23 cellular contexts compared by ENCODE assay signal in the genomic region with DNA sequence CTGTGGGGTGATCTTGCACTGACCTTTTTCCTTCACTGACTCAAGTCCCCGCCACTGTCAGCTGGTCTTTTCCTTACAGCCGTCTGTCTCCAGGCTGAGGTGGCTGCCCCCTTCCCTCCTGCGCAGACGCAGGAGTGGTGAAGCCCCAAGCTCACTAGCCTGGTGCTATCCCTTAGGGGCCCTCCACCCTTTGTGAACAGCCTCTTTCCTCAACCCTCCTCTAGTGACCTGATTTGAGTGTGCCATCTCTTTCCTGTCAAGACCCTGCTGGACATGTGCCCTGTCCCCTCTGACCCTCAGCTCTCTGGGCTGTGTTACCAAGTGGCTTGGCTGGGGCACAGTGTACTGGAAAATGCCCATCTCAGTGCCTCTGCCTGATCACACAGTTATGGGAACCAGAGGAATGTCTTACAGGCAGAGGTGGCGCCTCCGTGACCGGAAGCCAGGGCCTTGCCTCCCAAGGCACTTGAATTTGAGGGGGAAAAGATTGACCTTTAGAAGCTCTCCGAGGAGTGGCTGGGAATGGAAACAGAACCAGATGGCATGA. TPM values are rescaled to one million over a fixed set of nuclear protein-coding genes. Genes with fewer than 3 reads are reported as not detected.
A peak's percentile ranks its signal among the peaks of the same experiment; 100 is the strongest.
DNase-seq lines count a peak whose midpoint lies in the region; ATAC-seq, FAIRE-seq and TF ChIP-seq lines count a peak whose summit lies in the region.
"Had no signal": no experiment of that assay in that cellular context is flagged by ENCODE, and none has a peak within 500 bp of the region (broad histone marks: within the 10 kb centered on the region; RNA-seq: fewer than 3 reads in every experiment).

No MANE protein-coding gene starts in this region.

- DNase-seq in heart right ventricle = no peak
- no peak for DNase-seq in left cardiac atrium
- peak; percentile 25 for DNase-seq in osteoblast (ENCODE audit: insufficient read length, low spot score, missing footprints)
- DNase-seq in upper lobe of left lung = peak in 1 of 2 donors; percentile 66
- no peak for DNase-seq in frontal cortex (ENCODE audit: low spot score in 2 of 2)
- DNase-seq in activated CD4-positive, alpha-beta T cell treated with anti-CD3 and anti-CD28 coated beads for 48 hours = no peak
- DNase-seq: activated CD8-positive, alpha-beta T cell treated with anti-CD3 and anti-CD28 coated beads, Interleukin-2, amount 10 ng/mL, durations not matched to agents 7 days and 5 days; DMS79 treated with DMSO at 0.1 percent for 48 hours; immature natural killer cell; Kasumi-1; NCI-H1930; NCI-H82; SHP77 treated with DMSO at 0.1 percent for 48 hours had no signal

- no peak overlapping the region for H2AFZ ChIP-seq in osteoblast (ENCODE audit: low read length)
- H2AFZ ChIP-seq: hepatocyte had no signal

- peaks cover 0 to 16% (median 0%) of the 10 kb centered on the region in 7 donors for H3K27me3 ChIP-seq in heart right ventricle
- H3K27me3 ChIP-seq in esophagus (ENCODE audit: control insufficient read depth in 1 of 2, insufficient read depth in 2 of 2, low read length in 2 of 2) = no peaks in the 10 kb centered on the region
- peaks cover 38% of the 10 kb centered on the region for H3K27me3 ChIP-seq in osteoblast (ENCODE audit: insufficient read depth, low read length)
- H3K27me3 ChIP-seq in upper lobe of left lung = no peaks in the 10 kb centered on the region
- H3K27me3 ChIP-seq: hepatocyte, tibial nerve had no signal

- H3K9me3 ChIP-seq in heart right ventricle (no peaks in the 10 kb centered on the region), esophagus (ENCODE audit: control insufficient read depth in 2 of 2, insufficient read depth in 1 of 2, low read depth in 1 of 2, low read length in 1 of 2) (no peaks in the 10 kb centered on the region), osteoblast (ENCODE audit: low read depth, low read length) (no peaks in the 10 kb centered on the region), upper lobe of left lung (no peaks in the 10 kb centered on the region)
- H3K9me3 ChIP-seq: tibial nerve had no signal

- TF ChIP-seq CTCF in heart right ventricle (IDR thresholded peaks at IDR 0.05) (no peak), osteoblast (IDR thresholded peaks at IDR 0.05; ENCODE audit: extremely low read depth, low read depth, low read length) (no peak), upper lobe of left lung (IDR thresholded peaks at IDR 0.05) (no peak)

- peak in 1 of 4 donors; percentile 14 for TF ChIP-seq EP300 in upper lobe of left lung (IDR thresholded peaks at IDR 0.05)

- H4K20me1 ChIP-seq in osteoblast (ENCODE audit: insufficient read depth, low read length) = no peaks in the 10 kb centered on the region

- H3K4me3 ChIP-seq in heart right ventricle (no peak overlapping the region), esophagus (ENCODE audit: low read depth in 1 of 2, low read length in 2 of 2) (no peak overlapping the region), osteoblast (ENCODE audit: insufficient read depth, low read length) (no peak overlapping the region), upper lobe of left lung (no peak overlapping the region)
- H3K4me3 ChIP-seq: hepatocyte, tibial nerve had no signal

- FAIRE-seq in frontal cortex (lab: Jason Lieb, UNC) = no peak
- FAIRE-seq: bronchial epithelial cell, GM12891 had no signal

- H3K27ac ChIP-seq in heart right ventricle = peak overlapping the region in 9 of 10 donors; percentile 46 to 91 (median 64)
- H3K27ac ChIP-seq in esophagus (ENCODE audit: low read depth in 2 of 2, low read length in 1 of 2) = peak overlapping the region; percentile 6 to 93
- no peak overlapping the region for H3K27ac ChIP-seq in osteoblast (ENCODE audit: low read depth, low read length)
- H3K27ac ChIP-seq in upper lobe of left lung = peak overlapping the region; percentile 57 to 87 (median 66)
- H3K27ac ChIP-seq: hepatocyte had no signal

- H3K79me2 ChIP-seq in osteoblast (ENCODE audit: insufficient read depth, low read length) = no peaks in the 10 kb centered on the region
- H3K79me2 ChIP-seq: hepatocyte had no signal

- no peak for TF ChIP-seq POLR2A in upper lobe of left lung (IDR thresholded peaks at IDR 0.05)

- no peaks in the 10 kb centered on the region for H3K36me3 ChIP-seq in heart right ventricle
- no peaks in the 10 kb centered on the region for H3K36me3 ChIP-seq in esophagus (ENCODE audit: control insufficient read depth in 2 of 2, insufficient read depth in 2 of 2, low read length in 1 of 2)
- H3K36me3 ChIP-seq in osteoblast (ENCODE audit: insufficient read depth, low read length) = no peaks in the 10 kb centered on the region
- H3K36me3 ChIP-seq in upper lobe of left lung = no peaks in the 10 kb centered on the region
- H3K36me3 ChIP-seq: tibial nerve had no signal

- no peak overlapping the region for H3K4me2 ChIP-seq in osteoblast (ENCODE audit: insufficient read depth, low read length)
- H3K4me2 ChIP-seq: hepatocyte had no signal

- H3K4me1 ChIP-seq in heart right ventricle (peaks cover 14 to 96% (median 62%) of the 10 kb centered on the region in 9 donors), esophagus (ENCODE audit: control insufficient read depth in 2 of 2, insufficient read depth in 2 of 2, low read length in 1 of 2) (peaks cover 9 to 32% of the 10 kb centered on the region in 2 donors), osteoblast (ENCODE audit: insufficient read depth, low read length) (no peaks in the 10 kb centered on the region), upper lobe of left lung (peaks cover 57 to 83% (median 73%) of the 10 kb centered on the region in 4 donors)

- ATAC-seq in heart right ventricle (peak in 1 of 8 donors; percentile 35), left cardiac atrium (no peak), upper lobe of left lung (ENCODE audit: low FRiP score in 2 of 2) (no peak), HG02938 (IDR thresholded peaks at IDR 0.05; ENCODE audit: unreplicated experiment) (no peak)
- ATAC-seq: activated CD4-positive, CD25-positive, alpha-beta regulatory T cell treated with anti-CD3 and anti-CD28 coated beads, Interleukin-2, amount 50 U/mL, for 24 hours; activated CD8-positive, alpha-beta T cell treated with anti-CD3 and anti-CD28 coated beads, Interleukin-2, amount 10 ng/mL, durations not matched to agents 7 days and 5 days had no signal

- 56 to 70% methylated on average over 8 of the region's 8 CpGs for WGBS in heart right ventricle, 2 donors
- 76 to 83% methylated on average over 8 of the region's 8 CpGs for WGBS in esophagus, 2 donors
- 74 to 79% methylated on average over 8 of the region's 8 CpGs for WGBS in upper lobe of left lung, 2 donors

- intact Hi-C loops in heart right ventricle (cut with DNase I) (loop anchor here in 5 of 10 donors (5.0 to 10.0 kb wide), 3 partner anchors 33 to 53 kb away; no protein-coding TSS in a partner anchor), left cardiac atrium (cut with DNase I) (loop anchor here in 1 of 2 donors (5.0 kb wide), 1 partner anchor 33 kb away; no protein-coding TSS in a partner anchor)

RNA-seq across cellular contexts. Expression of a gene that starts 8.7 kb away (rescaled TPM):
- total RNA-seq in heart right ventricle (10 to 100 TPM in 3 of 10 donors, 1 to 10 TPM in 7; 4.1 to 20.5 (median 4.6) TPM), left cardiac atrium (1 to 10 TPM; 2.6 to 5.2 TPM), osteoblast (not detected in 2 replicates), upper lobe of left lung (not detected), frontal cortex (not detected)
- polyA plus RNA-seq in heart right ventricle (1 to 10 TPM in 1 of 2 donors, under 1 TPM in 1; 0.84 to 7.8 TPM), esophagus (not detected)
- total RNA-seq: A172; activated CD8-positive, alpha-beta T cell treated with anti-CD3 and anti-CD28 coated beads, Interleukin-2, amount 10 ng/mL, durations not matched to agents 7 days and 5 days; bronchial epithelial cell; hepatocyte; lower leg skin; omental fat pad; tibial nerve had no signal
- polyA plus RNA-seq: immature natural killer cell had no signal

RNA-seq across cellular contexts. Expression of a gene that starts 17.5 kb away (rescaled TPM):
- total RNA-seq in heart right ventricle = 10 to 100 TPM in 7 of 10 donors, 1 to 10 TPM in 3; 4.4 to 20.1 (median 11.8) TPM
- 10 to 100 TPM; 13.1 to 18.7 TPM for polyA plus RNA-seq in heart right ventricle
- total RNA-seq in left cardiac atrium = 10 to 100 TPM; 53.3 to 63.3 TPM
- polyA plus RNA-seq in esophagus = 10 to 100 TPM in 1 of 2 donors, 1 to 10 TPM in 1; 2.6 to 10.9 TPM
- total RNA-seq in osteoblast = under 0.01 and 0.36 TPM in 2 replicates
- 10 to 100 TPM; 12.8 to 49.9 (median 24.9) TPM for total RNA-seq in upper lobe of left lung
- 2.4 TPM for total RNA-seq in frontal cortex
- total RNA-seq: A172; activated CD8-positive, alpha-beta T cell treated with anti-CD3 and anti-CD28 coated beads, Interleukin-2, amount 10 ng/mL, durations not matched to agents 7 days and 5 days; bronchial epithelial cell had no signal
- polyA plus RNA-seq: immature natural killer cell had no signal

RNA-seq across cellular contexts. Expression of a gene that starts 29.7 kb away (rescaled TPM):
- total RNA-seq in heart right ventricle (1 to 10 TPM in 9 of 10 donors, under 1 TPM in 1; 0.88 to 2.3 (median 1.6) TPM), left cardiac atrium (1 to 10 TPM; 2.1 to 2.9 TPM), osteoblast (2.9 and 3.3 TPM in 2 replicates), upper lobe of left lung (10 to 100 TPM in 1 of 6 donors, 1 to 10 TPM in 5; 3.3 to 10.5 (median 4.8) TPM), frontal cortex (2.0 TPM)
- polyA plus RNA-seq in heart right ventricle (1 to 10 TPM in 1 of 2 donors, under 1 TPM in 1; 0.65 to 5.3 TPM), esophagus (1 to 10 TPM in 1 of 2 donors, under 1 TPM in 1; 0.89 to 5.7 TPM)

RNA-seq across cellular contexts. Expression of a gene that starts 40.1 kb away (rescaled TPM):
- not detected for total RNA-seq in heart right ventricle
- polyA plus RNA-seq in heart right ventricle = under 1 TPM in 1 of 2 donors, not detected in 1; 0.43 TPM
- not detected for total RNA-seq in left cardiac atrium
- under 1 TPM; 0.08 to 0.12 TPM for polyA plus RNA-seq in esophagus
- total RNA-seq in osteoblast = not detected in 2 replicates
- 1 to 10 TPM in 3 of 6 donors, under 1 TPM in 1, not detected in 2; 0.69 to 6.6 (median 4.4) TPM for total RNA-seq in upper lobe of left lung
- total RNA-seq in frontal cortex = not detected
- total RNA-seq: A172; activated CD8-positive, alpha-beta T cell treated with anti-CD3 and anti-CD28 coated beads, Interleukin-2, amount 10 ng/mL, durations not matched to agents 7 days and 5 days; bronchial epithelial cell; omental fat pad had no signal
- polyA plus RNA-seq: immature natural killer cell had no signal

RNA-seq across cellular contexts. Expression of a gene that starts 48.3 kb away (rescaled TPM):
- total RNA-seq in heart right ventricle (10 to 100 TPM; 12.5 to 25.1 (median 16.1) TPM), left cardiac atrium (10 to 100 TPM; 15.7 to 19.3 TPM), osteoblast (19.5 and 20.3 TPM in 2 replicates), upper lobe of left lung (10 to 100 TPM; 14.9 to 38.8 (median 20.0) TPM), frontal cortex (13.9 TPM)
- polyA plus RNA-seq in heart right ventricle (10 to 100 TPM in 1 of 2 donors, 1 to 10 TPM in 1; 9.0 to 15.7 TPM), esophagus (10 to 100 TPM; 11.9 to 17.8 TPM)
